8 cellular contexts compared by ENCODE assay signal in genomic region chr9:85940275-85940831, GRCh38. TPM values are rescaled to one million over a fixed set of nuclear protein-coding genes. Genes with fewer than 3 reads are reported as not detected.
DNase-seq lines count a peak whose midpoint lies in the region; ATAC-seq, FAIRE-seq and TF ChIP-seq lines count a peak whose summit lies in the region.

No MANE protein-coding gene starts in this region.

- no peak for ATAC-seq in A549
- ATAC-seq in lower lobe of right lung, result no peak
- no peak for ATAC-seq in GM19023 (IDR thresholded peaks at IDR 0.05; ENCODE audit: unreplicated experiment)

- FAIRE-seq in A549 (lab: Jason Lieb, UNC) (no peak), H54 (lab: Jason Lieb, UNC) (peak; percentile 23)

- H3K9me3 ChIP-seq in A549, result no peaks in the 10 kb centered on the region
- H3K9me3 ChIP-seq in adrenal gland (replicated peaks in 1 of 3), result no peaks in the 10 kb centered on the region
- H3K9me3 ChIP-seq in lower lobe of right lung, result no peaks in the 10 kb centered on the region

- no peaks in the 10 kb centered on the region for H3K36me3 ChIP-seq in adrenal gland (replicated peaks in 1 of 2)
- peaks cover 20% of the 10 kb centered on the region for H3K36me3 ChIP-seq in lower lobe of right lung

- H3K4me3 ChIP-seq in A549 (peak overlapping the region; percentile 95), adrenal gland (peak overlapping the region in 2 of 4 donors; percentile 95 to 99), lower lobe of right lung (peak overlapping the region; percentile 97)

- no peak for TF ChIP-seq EP300 in A549 (IDR thresholded peaks at IDR 0.05)

- POLR2A ChIA-PET in A549 (lab: Yijun Ruan, JAX), result interaction anchor here (1.0 kb wide), 1 partner anchor 13 kb away, joined by 3 read pairs; no protein-coding TSS in a partner anchor

- TF ChIP-seq POLR2A in A549 (IDR thresholded peaks at IDR 0.05; ENCODE audit: low read length), result peak; percentile 97
- TF ChIP-seq POLR2A in H54 (IDR thresholded peaks at IDR 0.05; ENCODE audit: low read depth, low read length), result peak; percentile 90
- peak in 1 of 2 donors; percentile 51 for TF ChIP-seq POLR2A in adrenal gland (IDR thresholded peaks at IDR 0.05)

- peak; percentile 7 to 14 for DNase-seq in A549 (ENCODE audit: low read depth in 1 of 2, low spot score in 1 of 2)
- DNase-seq in H54 (ENCODE audit: insufficient read length, low spot score), result no peak
- DNase-seq in adrenal gland, result no peak
- no peak for DNase-seq in lower lobe of right lung
- no peak for DNase-seq in amygdala (lab: John Stamatoyannopoulos, UW)
- DNase-seq in NCI-H1417 treated with DMSO at 0.1 percent for 48 hours (lab: John Stamatoyannopoulos, UW), result no peak
- DNase-seq in NCI-H345 treated with DMSO at 0.1 percent for 48 hours (lab: John Stamatoyannopoulos, UW; ENCODE audit: unreplicated experiment), result no peak

- TF ChIP-seq RAD21 in A549 (conservative IDR thresholded peaks at IDR 0.05 in 1 of 2, IDR thresholded peaks at IDR 0.05 in 1 of 2), result no peak

- H3K4me2 ChIP-seq in A549, result peak overlapping the region; percentile 72

- H3K4me1 ChIP-seq in A549 (peaks cover 14% of the 10 kb centered on the region), adrenal gland (replicated peaks in 1 of 2) (peaks cover 3 to 39% of the 10 kb centered on the region in 2 donors), lower lobe of right lung (peaks cover 27% of the 10 kb centered on the region)

- H3K27ac ChIP-seq in A549 (peak overlapping the region; percentile 83 to 85), adrenal gland (peak overlapping the region; percentile 39 to 98 (median 53)), lower lobe of right lung (peak overlapping the region; percentile 91)

- H3K27me3 ChIP-seq in adrenal gland (no peaks in the 10 kb centered on the region), lower lobe of right lung (ENCODE audit: low read depth) (no peaks in the 10 kb centered on the region)

- intact Hi-C loops in adrenal gland (cut with DNase I) (no loop called here), lower lobe of right lung (cut with DNase I) (no loop called here)

- 11% methylated on average over 13 of the region's 13 CpGs for WGBS in A549 (ENCODE audit: missing lambda C conversion rate)
- 23 to 26% (median 25%) methylated on average over 11 to 13 of the region's 13 CpGs for WGBS in adrenal gland, 4 donors

- TF ChIP-seq CTCF in A549 (IDR thresholded peaks at IDR 0.05) (no peak), adrenal gland (IDR thresholded peaks at IDR 0.05) (no peak), lower lobe of right lung (IDR thresholded peaks at IDR 0.05) (no peak)

- CTCF ChIA-PET in A549 (lab: Yijun Ruan, JAX), result interaction anchor here (1.1 kb wide), 1 partner anchor 53 kb away, joined by 3 read pairs; no protein-coding TSS in a partner anchor

TF ChIP-seq in A549, 52 proteins besides CTCF, POLR2A, EP300 and RAD21 (continues in another document):
- no peak for TF ChIP-seq REST (IDR thresholded peaks at IDR 0.05)
- no peak for TF ChIP-seq RNF2 (IDR thresholded peaks at IDR 0.05; ENCODE audit: borderline replicate concordance, low read depth)
- peak; percentile 27; the same call in 1 of the 2 replicates for TF ChIP-seq E2F6 (IDR thresholded peaks at IDR 0.05; ENCODE audit: borderline replicate concordance, low read depth)
- TF ChIP-seq EHMT2 (IDR thresholded peaks at IDR 0.05; ENCODE audit: low read depth), result no peak
- no peak for TF ChIP-seq BHLHE40 (IDR thresholded peaks at IDR 0.05; ENCODE audit: low read depth, low read length)
- TF ChIP-seq JUNB (IDR thresholded peaks at IDR 0.05), result no peak
- no peak for TF ChIP-seq SREBF2 (IDR thresholded peaks at IDR 0.05)
- TF ChIP-seq PHF8 (IDR thresholded peaks at IDR 0.05; ENCODE audit: borderline replicate concordance, low read depth), result peak; percentile 55; the same call in 1 of the 2 replicates
- TF ChIP-seq RARB (CRISPR knock-in tag; IDR thresholded peaks at IDR 0.05), result no peak
- TF ChIP-seq ZFP36 (IDR thresholded peaks at IDR 0.05; ENCODE audit: borderline replicate concordance, partially characterized antibody), result peak; percentile 92
- TF ChIP-seq HOXB13 (CRISPR knock-in tag; IDR thresholded peaks at IDR 0.05; ENCODE audit: low read depth), result no peak
- no peak for TF ChIP-seq SMC3 (IDR thresholded peaks at IDR 0.05)
- TF ChIP-seq BCL3 (IDR thresholded peaks at IDR 0.05), result peak; percentile 79; the same call in 2 of the 3 replicates
- no peak for TF ChIP-seq CBX2 (IDR thresholded peaks at IDR 0.05; ENCODE audit: borderline replicate concordance, low read depth)
- no peak for TF ChIP-seq CBX8 (IDR thresholded peaks at IDR 0.05)
- TF ChIP-seq RFX5 (IDR thresholded peaks at IDR 0.05), result no peak
- TF ChIP-seq ZC3H11A (IDR thresholded peaks at IDR 0.05), result no peak
- peak in 1 of 2 experiments; percentile 74; a peak in 1 of 5 replicates for TF ChIP-seq JUN (IDR thresholded peaks at IDR 0.05)
- TF ChIP-seq HOXA7 (CRISPR knock-in tag; IDR thresholded peaks at IDR 0.05), result peak; percentile 66; the same call in 1 of the 2 replicates
- peak; percentile 72; the same call in 1 of the 2 replicates for TF ChIP-seq FOXS1 (CRISPR knock-in tag; IDR thresholded peaks at IDR 0.05)
- 0 out of 2 replicates have a peak, but pooled peaks have one; percentile 16 for TF ChIP-seq CHD4 (IDR thresholded peaks at IDR 0.05; ENCODE audit: borderline replicate concordance)
- TF ChIP-seq HOXB5 (CRISPR knock-in tag; IDR thresholded peaks at IDR 0.05), result no peak
- TF ChIP-seq MAX (IDR thresholded peaks at IDR 0.05), result no peak
- TF ChIP-seq POLR2AphosphoS2 (conservative IDR thresholded peaks at IDR 0.05; ENCODE audit: low read length), result no peak
- TF ChIP-seq TP53 (CRISPR knock-in tag; IDR thresholded peaks at IDR 0.05), result no peak
- no peak for TF ChIP-seq PBX3 (IDR thresholded peaks at IDR 0.05)

RNA-seq across cellular contexts. Expression of gene NAA35, which starts 0.6 kb away (rescaled TPM):
- polyA plus RNA-seq in A549 (2011; rRNA removed), result 37.0 and 42.4 TPM in 2 replicates
- polyA plus RNA-seq in A549 (2012; cell fraction: cytosol; rRNA removed), result 9.1 and 9.3 TPM in 2 replicates
- 5.7 and 7.6 TPM in 2 replicates for polyA plus RNA-seq in A549 (2012; cell fraction: nucleus; rRNA removed)
- polyA plus RNA-seq in A549 (2017; fragmentation: RNase III; extraction: RNeasy Plus Mini Kit Qiagen cat#74134 plus additional on column Dnase treatment), result 24.9 to 25.6 TPM (median 24.9 TPM) in 3 replicates
- 20.7 TPM in 2 replicates for polyA minus RNA-seq in A549 (2011; rRNA and poly(A)+ RNA removed)
- total RNA-seq in adrenal gland, result 10 to 100 TPM; 15.3 to 29.1 (median 23.8) TPM
- polyA plus RNA-seq in adrenal gland, result 10 to 100 TPM in 1 of 3 donors, 1 to 10 TPM in 2; 8.4 to 33.4 (median 9.8) TPM
- 20.3 TPM for total RNA-seq in lower lobe of right lung

Comparison
In these comparisons a context has a peak if more than half of its experiments do, and no peak if none do; other contexts are left out.
1. DNase-seq: peak in A549 (2 of 2); none in H54 (single experiment), adrenal gland (0 of 7), lower lobe of right lung (single experiment), amygdala (0 of 56), NCI-H1417 treated with DMSO at 0.1 percent for 48 hours (single experiment) and NCI-H345 treated with DMSO at 0.1 percent for 48 hours (single experiment).
2. Peak in every context shown above with its lines, with median percentiles within 50 percentile points of each other: H3K27ac ChIP-seq.